ENCODE assay signal across 17 cellular contexts in the genomic region with DNA sequence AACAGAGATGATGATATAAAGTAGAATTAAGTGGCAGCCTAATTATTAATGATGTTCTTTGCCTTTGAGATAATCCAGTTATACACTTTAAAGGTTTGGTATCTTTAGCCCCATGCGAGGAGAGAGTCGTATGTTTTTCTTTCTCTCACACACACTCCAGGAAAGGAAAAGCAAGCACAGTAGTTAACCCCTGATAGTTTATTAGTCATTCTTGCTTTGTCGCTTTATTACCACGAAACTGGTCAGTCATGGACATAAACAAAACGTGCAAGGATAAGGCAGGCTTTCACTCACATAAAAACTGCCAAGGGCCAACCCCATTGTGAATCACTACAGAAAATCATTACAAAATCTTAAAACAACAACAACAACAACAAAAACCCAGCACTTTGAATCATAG.
"Had no signal": no experiment of that assay in that cellular context is flagged by ENCODE, and none has a peak within 500 bp of the region (broad histone marks: within the 10 kb centered on the region; RNA-seq: fewer than 3 reads in every experiment).

No MANE protein-coding gene starts in this region.

- ATAC-seq: activated T-cell treated with anti-CD3 and anti-CD28 coated beads, Interleukin-2, amount 50 U/mL, for 4 hours; left ventricle myocardium superior; mucosa of descending colon had no signal

- H3K4me1 ChIP-seq: ascending aorta, neural progenitor cell, right atrium auricular region, tibial nerve, uterus had no signal

- H2AFZ ChIP-seq: neural progenitor cell had no signal

- H3K9ac ChIP-seq: neural progenitor cell had no signal

- H3K4me2 ChIP-seq: neural progenitor cell had no signal

- H3K9me3 ChIP-seq: ascending aorta, mucosa of descending colon, right atrium auricular region, tibial nerve, uterus had no signal

- DNase-seq: activated CD4-positive, alpha-beta T cell treated with anti-CD3 and anti-CD28 coated beads, Interleukin-2, amount 50 U/mL, for 1 hour; activated CD4-positive, CD25-positive, alpha-beta regulatory T cell treated with anti-CD3 and anti-CD28 coated beads, Interleukin-2, amount 50 U/mL, for 72 hours; activated CD8-positive, alpha-beta memory T cell treated with anti-CD3 and anti-CD28 coated beads, Interleukin-2, amount 50 U/mL, for 4 hours; activated effector memory CD4-positive, alpha-beta T cell treated with Interleukin-2 at 50 U/mL for 16 hours; activated naive CD4-positive, alpha-beta T cell treated with anti-CD3 and anti-CD28 coated beads, Interleukin-2, amount 50 U/mL, for 16 hours; activated T-cell treated with anti-CD3 and anti-CD28 coated beads, Interleukin-2, amount 50 U/mL, for 4 hours; dorsolateral prefrontal cortex; hypothalamus; left ventricle myocardium superior; mucosa of descending colon; naive B cell; stimulated activated CD4-positive, alpha-beta T cell treated with anti-CD3 and anti-CD28 coated beads, Interleukin-2, amount 100 ng/mL, for 24 hours; uterus had no signal

- H3K27ac ChIP-seq: ascending aorta, dorsolateral prefrontal cortex, neural progenitor cell, right atrium auricular region, tibial nerve, uterus had no signal

- H3K27me3 ChIP-seq: ascending aorta, dorsolateral prefrontal cortex, neural progenitor cell, right atrium auricular region, tibial nerve, uterus had no signal

- H3K4me3 ChIP-seq: ascending aorta, dorsolateral prefrontal cortex, mucosa of descending colon, neural progenitor cell, right atrium auricular region, tibial nerve, uterus had no signal

- H3K36me3 ChIP-seq: ascending aorta, neural progenitor cell, right atrium auricular region, tibial nerve, uterus had no signal
